Comparison of ENCODE assay signal across 1 cellular context in the genomic region with DNA sequence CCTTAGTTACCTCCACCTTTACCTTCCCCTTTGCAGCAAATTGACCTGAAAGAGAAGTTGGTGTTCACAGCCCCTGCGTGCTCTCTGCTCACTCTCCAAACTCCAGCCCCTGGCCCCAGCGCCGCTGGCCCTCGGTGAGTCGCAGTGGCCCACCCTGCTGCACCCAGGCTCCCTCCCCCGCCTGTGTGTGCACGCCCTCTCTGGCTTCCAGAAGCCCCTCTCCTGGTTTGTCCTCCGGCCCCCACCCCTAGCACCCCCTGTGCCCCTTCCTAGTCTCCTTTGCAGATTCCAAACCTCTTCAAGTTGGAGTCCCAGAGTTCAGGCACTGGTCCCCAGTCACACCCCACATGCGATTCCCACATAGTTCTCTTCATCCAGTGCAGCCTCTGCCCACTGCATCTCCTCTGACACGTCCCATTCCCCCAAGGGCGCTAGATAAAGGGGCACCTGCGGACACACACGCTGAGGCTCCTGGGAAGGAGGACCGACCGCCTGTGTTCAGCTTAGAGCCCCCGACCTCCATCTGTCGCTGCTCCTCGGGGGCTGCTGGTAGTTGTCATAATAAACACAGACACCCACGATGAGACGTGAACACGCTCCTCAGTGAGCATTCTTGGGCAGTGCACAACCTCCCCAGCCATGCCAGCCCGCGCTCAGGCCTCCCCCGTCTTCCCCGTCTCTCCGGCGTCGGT.
TF ChIP-seq lines count a peak whose summit lies in the region.

No MANE protein-coding gene starts in this region.

TF ChIP-seq in SK-N-SH treated with all-trans-retinoic acid at 6 μM for 48 hours, 23 proteins besides CTCF, POLR2A, EP300 and RAD21 (continued from another document):
- TF ChIP-seq TOX (CRISPR knock-in tag; IDR thresholded peaks at IDR 0.05; ENCODE audit: borderline replicate concordance) (no peak), POU6F1 (CRISPR knock-in tag; IDR thresholded peaks at IDR 0.05; ENCODE audit: borderline replicate concordance, low read depth) (no peak), ISL1 (CRISPR knock-in tag; IDR thresholded peaks at IDR 0.05) (no peak)
